Comparison of ENCODE assay signal across 23 cellular contexts in genomic region chr1:64203420-64203819, GRCh38. TPM values are rescaled to one million over a fixed set of nuclear protein-coding genes. Genes with fewer than 3 reads are reported as not detected.
DNase-seq lines count a peak whose midpoint lies in the region; ATAC-seq and TF ChIP-seq lines count a peak whose summit lies in the region.
"Had no signal": no experiment of that assay in that cellular context is flagged by ENCODE, and none has a peak within 500 bp of the region (broad histone marks: within the 10 kb centered on the region; RNA-seq: fewer than 3 reads in every experiment).

A gene with protein sequence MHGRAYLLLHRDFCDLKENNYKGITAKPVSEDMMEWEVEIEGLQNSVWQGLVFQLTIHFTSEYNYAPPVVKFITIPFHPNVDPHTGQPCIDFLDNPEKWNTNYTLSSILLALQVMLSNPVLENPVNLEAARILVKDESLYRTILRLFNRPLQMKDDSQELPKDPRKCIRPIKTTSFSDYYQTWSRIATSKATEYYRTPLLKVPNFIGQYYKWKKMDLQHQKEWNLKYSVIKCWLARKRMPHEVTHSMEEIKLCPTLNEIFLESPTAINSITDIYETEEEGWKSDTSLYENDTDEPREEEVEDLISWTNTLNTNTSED (plus strand): TSS chr1:64203623. CDS start chr1:64204051, 428 bp downstream.

- H4K91ac ChIP-seq in neuronal stem cell (ENCODE audit: low read depth, low read length, poor library complexity), result no peak within 1 kb of the TSS

- no peaks in the 10 kb centered on the region for H3K9me3 ChIP-seq in endodermal cell (ENCODE audit: control insufficient read depth, low read length)
- H3K9me3 ChIP-seq in neuronal stem cell (replicated peaks in 1 of 2; ENCODE audit: control insufficient read depth in 2 of 2, insufficient read depth in 1 of 2, low read depth in 1 of 2, low read length in 2 of 2), result no peaks in the 10 kb centered on the region
- H3K9me3 ChIP-seq: A549, BE2C had no signal

- H3K9me3 Mint-ChIP-seq in GM23338 (peaks cover 14% of the 10 kb centered on the region), WTC11 (peaks cover 14% of the 10 kb centered on the region), endodermal cell (peaks cover 10% of the 10 kb centered on the region)
- H3K9me3 Mint-ChIP-seq: CD4-positive, alpha-beta T cell had no signal

- H3K79me1 ChIP-seq in neuronal stem cell (ENCODE audit: low read depth, low read length), result no peaks in the 10 kb centered on the region

- no peak within 1 kb of the TSS for H3K27ac Mint-ChIP-seq in GM23338
- no peak within 1 kb of the TSS for H3K27ac Mint-ChIP-seq in WTC11
- no peak within 1 kb of the TSS for H3K27ac Mint-ChIP-seq in endodermal cell
- H3K27ac Mint-ChIP-seq: CD14-positive monocyte; CD4-positive, alpha-beta T cell; CD8-positive, alpha-beta memory T cell; H9 had no signal

- H3K18ac ChIP-seq in neuronal stem cell (ENCODE audit: low read length), result peak within 1 kb of the TSS; percentile 15

- H3K4me1 ChIP-seq in GM23338 (ENCODE audit: insufficient read depth), result no peaks in the 10 kb centered on the region
- H3K4me1 ChIP-seq in endodermal cell (ENCODE audit: control insufficient read depth, insufficient read depth, low read length), result no peaks in the 10 kb centered on the region
- no peaks in the 10 kb centered on the region for H3K4me1 ChIP-seq in neuronal stem cell (ENCODE audit: control insufficient read depth in 2 of 2, insufficient read depth in 1 of 2, low read depth in 1 of 2, low read length in 2 of 2)
- H3K4me1 ChIP-seq: A549, BE2C had no signal

- no peaks in the 10 kb centered on the region for H4K20me1 ChIP-seq in GM23338 (replicated peaks; ENCODE audit: insufficient read depth)
- H4K20me1 ChIP-seq: BLaER1 treated with 17β-estradiol and CSF1 and Interleukin-3, amounts not matched to agents 10 nM and 100 nM had no signal

- H3K23ac ChIP-seq in neuronal stem cell (ENCODE audit: low read depth, low read length, poor library complexity), result no peak within 1 kb of the TSS

- H3K36me3 ChIP-seq in GM23338 (ENCODE audit: insufficient read depth) (no peaks in the 10 kb centered on the region), endodermal cell (ENCODE audit: control insufficient read depth, insufficient read depth, low read length) (no peaks in the 10 kb centered on the region), neuronal stem cell (replicated peaks in 1 of 2; ENCODE audit: control insufficient read depth in 2 of 2, insufficient read depth in 2 of 2, low read length in 2 of 2) (no peaks in the 10 kb centered on the region)
- H3K36me3 ChIP-seq: BE2C; BLaER1 treated with 17β-estradiol and CSF1 and Interleukin-3, amounts not matched to agents 10 nM and 100 nM had no signal

- H3K36me3 Mint-ChIP-seq in GM23338 (ENCODE audit: low read depth) (peaks cover 11% of the 10 kb centered on the region), WTC11 (peaks cover 3% of the 10 kb centered on the region), endodermal cell (ENCODE audit: low read depth) (no peaks in the 10 kb centered on the region)
- H3K36me3 Mint-ChIP-seq: CD14-positive monocyte; CD8-positive, alpha-beta memory T cell had no signal

- 97% methylated on average over 20 to 23 of the region's 23 CpGs for WGBS in endodermal cell (ENCODE audit: insufficient coverage in 1 of 2, insufficient read length in 1 of 2), 2 experiments
- WGBS in neuronal stem cell (ENCODE audit: extremely low coverage in 2 of 2, insufficient read length in 2 of 2, insufficient replicate concordance in 1 of 2), 2 donors, result no CpG with 5 or more reads among the region's 23 CpGs

- H3F3A ChIP-seq in GM23338 (replicated peaks; ENCODE audit: low read depth), result no peaks in the 10 kb centered on the region

- TF ChIP-seq CTCF in GM23338 (conservative IDR thresholded peaks at IDR 0.05; ENCODE audit: low read depth in 2 of 2), result no peak
- TF ChIP-seq CTCF in WTC11 (IDR thresholded peaks at IDR 0.05), result no peak
- no peak for TF ChIP-seq CTCF in endodermal cell (conservative IDR thresholded peaks at IDR 0.05)

- CTCF ChIA-PET in WTC11 (lab: Charles Lee), result interaction anchor here (0.6 kb wide), 1 partner anchor 728 kb away, joined by 3 read pairs; no protein-coding TSS in a partner anchor

- H2BK12ac ChIP-seq in neuronal stem cell (ENCODE audit: low read length), result no peak within 1 kb of the TSS

- H2AFZ ChIP-seq in GM23338, result peak within 1 kb of the TSS; percentile 67; the same call in 1 of the 2 replicates
- H2AFZ ChIP-seq in neuronal stem cell (ENCODE audit: low read length), result no peak within 1 kb of the TSS
- H2AFZ ChIP-seq: GM23248 had no signal

- no peak within 1 kb of the TSS for H2BK120ac ChIP-seq in neuronal stem cell (ENCODE audit: low read depth, low read length)

- H3K4me1 Mint-ChIP-seq in GM23338, result peaks cover 3% of the 10 kb centered on the region
- H3K4me1 Mint-ChIP-seq in WTC11, result peaks cover 6% of the 10 kb centered on the region
- H3K4me1 Mint-ChIP-seq in endodermal cell, result peaks cover 1% of the 10 kb centered on the region
- H3K4me1 Mint-ChIP-seq: CD14-positive monocyte; CD8-positive, alpha-beta memory T cell had no signal

- POLR2A ChIA-PET in WTC11 (lab: Charles Lee), result no interaction called here

- peak; percentile 23 for DNase-seq in GM23338 (ENCODE audit: low spot score)
- DNase-seq in WTC11 (ENCODE audit: low spot score), result peak; percentile 25
- DNase-seq in endodermal cell, result peak; percentile 39
- DNase-seq in neuronal stem cell (ENCODE audit: low spot score), result no peak
- DNase-seq in GDM1 (lab: John Stamatoyannopoulos, UW), result no peak
- DNase-seq in DMS79 (lab: John Stamatoyannopoulos, UW), result no peak
- DNase-seq: 8988T; ACHN; AML-193; BE2C; CD4-positive, alpha-beta T cell; CD8-positive, alpha-beta memory T cell; DMS 273 treated with DMSO at 0.1 percent for 48 hours; DMS79 treated with DMSO at 0.1 percent for 48 hours; GM23248; H9 had no signal

- H3K9ac ChIP-seq in endodermal cell (ENCODE audit: extremely low read depth, low read length, poor library complexity, severe bottlenecking), result no peak within 1 kb of the TSS
- no peak within 1 kb of the TSS for H3K9ac ChIP-seq in neuronal stem cell (ENCODE audit: low read depth, low read length, poor library complexity)
- H3K9ac ChIP-seq: BLaER1 treated with 17β-estradiol and CSF1 and Interleukin-3, amounts not matched to agents 10 nM and 100 nM; GM23248 had no signal

- H3K4me3 Mint-ChIP-seq in GM23338 (no peak within 1 kb of the TSS), WTC11 (no peak within 1 kb of the TSS), endodermal cell (no peak within 1 kb of the TSS)
- H3K4me3 Mint-ChIP-seq: CD4-positive, alpha-beta T cell; CD8-positive, alpha-beta memory T cell had no signal

- no peak within 1 kb of the TSS for H2AK5ac ChIP-seq in neuronal stem cell (ENCODE audit: low read depth, low read length)

- H3K4me2 ChIP-seq in GM23338 (no peak within 1 kb of the TSS), neuronal stem cell (ENCODE audit: insufficient read depth, low read length, poor library complexity, severe bottlenecking) (no peak within 1 kb of the TSS)
- H3K4me2 ChIP-seq: A549; BLaER1 treated with 17β-estradiol and CSF1 and Interleukin-3, amounts not matched to agents 10 nM and 100 nM had no signal

- H3K79me2 ChIP-seq in GM23338 (replicated peaks; ENCODE audit: insufficient read depth), result no peaks in the 10 kb centered on the region

- H3K14ac ChIP-seq in neuronal stem cell (ENCODE audit: low read length), result no peak within 1 kb of the TSS

- no peaks in the 10 kb centered on the region for H3K27me3 ChIP-seq in GM23338 (ENCODE audit: insufficient read depth)
- no peaks in the 10 kb centered on the region for H3K27me3 ChIP-seq in endodermal cell (ENCODE audit: control insufficient read depth, insufficient read depth, low read length, poor library complexity, severe bottlenecking)
- H3K27me3 ChIP-seq in neuronal stem cell (ENCODE audit: control insufficient read depth in 3 of 3, insufficient read depth in 3 of 3, low read depth in 1 of 3, low read length in 3 of 3), result no peaks in the 10 kb centered on the region
- H3K27me3 ChIP-seq: BE2C; BLaER1 treated with 17β-estradiol and CSF1 and Interleukin-3, amounts not matched to agents 10 nM and 100 nM had no signal

- ATAC-seq in GM23338 (peak; percentile 34; the same call in 1 of the 3 replicates), WTC11 (peak; percentile 62), GM21786 (IDR thresholded peaks at IDR 0.05; ENCODE audit: unreplicated experiment) (no peak)
- ATAC-seq: A549, HCT116 had no signal

- H3K27me3 Mint-ChIP-seq in GM23338 (ENCODE audit: insufficient read depth, low read depth, poor library complexity) (no peaks in the 10 kb centered on the region), WTC11 (ENCODE audit: low read depth) (no peaks in the 10 kb centered on the region; the same call in 1 of the 2 replicates), endodermal cell (ENCODE audit: insufficient read depth) (peaks cover 3% of the 10 kb centered on the region)

- H3K9me2 ChIP-seq in GM23338 (ENCODE audit: insufficient read depth), result 0 out of 2 replicates have a peak, but pooled peaks cover 5% of the 10 kb centered on the region

- H2BK5ac ChIP-seq in neuronal stem cell (ENCODE audit: low read length), result no peak within 1 kb of the TSS

- no peak within 1 kb of the TSS for H3K4me3 ChIP-seq in GM23338
- no peak within 1 kb of the TSS for H3K4me3 ChIP-seq in endodermal cell (ENCODE audit: low read length)
- no peak within 1 kb of the TSS for H3K4me3 ChIP-seq in neuronal stem cell (ENCODE audit: low read length in 2 of 2)
- H3K4me3 ChIP-seq: A549; BLaER1 treated with 17β-estradiol and CSF1 and Interleukin-3, amounts not matched to agents 10 nM and 100 nM; GM23248 had no signal

- H3K4ac ChIP-seq in neuronal stem cell (ENCODE audit: low read length), result no peak within 1 kb of the TSS

- no peak within 1 kb of the TSS for H2BK15ac ChIP-seq in neuronal stem cell (ENCODE audit: low read length)

- no peak within 1 kb of the TSS for H4K8ac ChIP-seq in neuronal stem cell (ENCODE audit: low read depth, low read length)

- H3K27ac ChIP-seq in GM23338 (ENCODE audit: low read depth) (no peak within 1 kb of the TSS), endodermal cell (ENCODE audit: low read depth, low read length) (no peak within 1 kb of the TSS), neuronal stem cell (replicated peaks; ENCODE audit: low read length) (no peak within 1 kb of the TSS)
- H3K27ac ChIP-seq: A549; BLaER1 treated with 17β-estradiol and CSF1 and Interleukin-3, amounts not matched to agents 10 nM and 100 nM; GM23248 had no signal

TF ChIP-seq in GM23338, 12 proteins besides CTCF, POLR2A, EP300 and RAD21:
- TF ChIP-seq CREB1 (CRISPR knock-in tag; IDR thresholded peaks at IDR 0.05; ENCODE audit: low read depth) (no peak), POLR2AphosphoS5 (IDR thresholded peaks at IDR 0.05; ENCODE audit: low read depth) (no peak)

TF ChIP-seq in WTC11, 78 proteins besides CTCF, POLR2A, EP300 and RAD21 (continues in another document):
- TF ChIP-seq NFYB (CRISPR knock-in tag; conservative IDR thresholded peaks at IDR 0.05; ENCODE audit: low read depth), result peak; percentile 31; the same call in 1 of the 2 replicates

RNA-seq across cellular contexts. Expression of the gene that starts here (rescaled TPM):
- not detected in 2 replicates for total RNA-seq in GM23338 (2014; rRNA removed; shearing (Covaris generic))
- polyA plus RNA-seq in GM23338 (2016; fragmentation: Nextera tagmentation; extraction: Ambion mirVana), result not detected in 2 replicates
- not detected in 3 replicates for total RNA-seq in WTC11 (2021)
- not detected for total RNA-seq in endodermal cell
- polyA plus RNA-seq in endodermal cell (2013, experiment 1 of 2), result not detected
- polyA plus RNA-seq in endodermal cell (2013, experiment 2 of 2), result not detected
- not detected for polyA plus RNA-seq in neuronal stem cell (2013, experiment 1 of 2)
- not detected for polyA plus RNA-seq in neuronal stem cell (2013, experiment 2 of 2)
- total RNA-seq: CD4-positive, alpha-beta T cell; CD8-positive, alpha-beta memory T cell; Daoy; G401; GM23248; H9 had no signal
- polyA plus RNA-seq: A549; CD14-positive monocyte; CD8-positive, alpha-beta memory T cell; GM23248 had no signal

Comparison
In these comparisons a context has a peak if more than half of its experiments do, and no peak if none do; other contexts are left out.
1. Peak in DNase-seq and ATAC-seq in GM23338; RNA of the gene not detected or under 1 TPM.
2. Peak in DNase-seq and ATAC-seq in WTC11; RNA of the gene not detected or under 1 TPM.
3. Peak in DNase-seq in endodermal cell; RNA of the gene not detected or under 1 TPM.